In the genomic region with DNA sequence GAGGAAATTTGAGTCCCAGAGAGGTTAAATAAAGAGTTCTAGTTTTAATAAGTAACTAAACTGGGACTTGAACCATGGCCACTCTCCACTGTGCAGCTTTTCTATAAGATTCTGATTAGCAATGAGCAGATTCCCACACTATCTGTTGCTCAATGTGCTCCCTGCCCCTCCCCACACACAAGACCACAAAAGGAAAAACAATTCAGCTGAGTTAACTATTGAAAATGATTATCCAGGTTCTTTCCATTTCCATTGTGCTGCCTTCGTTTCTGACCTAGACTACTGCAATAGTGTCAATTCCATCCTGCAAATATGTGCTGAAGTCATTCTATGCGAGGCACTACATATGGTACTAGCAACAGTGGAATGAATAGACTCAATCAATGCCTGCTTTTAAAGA, we compare ENCODE assay signal across 17 cellular contexts.
DNase-seq lines count a peak whose midpoint lies in the region; ATAC-seq and TF ChIP-seq lines count a peak whose summit lies in the region.
"Had no signal": no experiment of that assay in that cellular context is flagged by ENCODE, and none has a peak within 500 bp of the region (broad histone marks: within the 10 kb centered on the region; RNA-seq: fewer than 3 reads in every experiment).

No MANE protein-coding gene starts in this region.

- peak; percentile 4 for DNase-seq in Calu3
- DNase-seq in amniotic epithelial cell (ENCODE audit: low read depth): peak; percentile 44
- peak; percentile 46 for DNase-seq in iris pigment epithelial cell (ENCODE audit: low read depth)
- no peak for DNase-seq in neural crest cell (ENCODE audit: low read depth, low spot score)
- no peak for DNase-seq in putamen (ENCODE audit: low spot score)
- DNase-seq in LoVo (ENCODE audit: low spot score): no peak
- DNase-seq: ACHN; CD4-positive, alpha-beta T cell; GM23248; KBM-7; NCI-H1105 treated with DMSO at 0.1 percent for 48 hours; NCI-H187 treated with DMSO at 0.1 percent for 48 hours; NCI-H2171; SHP77 treated with DMSO at 0.1 percent for 48 hours had no signal

- no peak for ATAC-seq in HG02798 (IDR thresholded peaks at IDR 0.05; ENCODE audit: poor library complexity, unreplicated experiment)
- ATAC-seq: HCT116 had no signal

- CTCF ChIA-PET in Calu3 (lab: Charles Lee): no interaction called here

- peak overlapping the region; percentile 10 for H3K27ac Mint-ChIP-seq in Calu3 (ENCODE audit: unreplicated experiment)
- peak overlapping the region; percentile 45 for H3K27ac Mint-ChIP-seq in neural crest cell (ENCODE audit: unreplicated experiment)
- H3K27ac Mint-ChIP-seq: B cell; CD4-positive, alpha-beta T cell had no signal

- H3K9me3 Mint-ChIP-seq in Calu3 (ENCODE audit: low read depth, unreplicated experiment) (no peaks in the 10 kb centered on the region), neural crest cell (no peaks in the 10 kb centered on the region)

- H3K36me3 Mint-ChIP-seq in Calu3 (ENCODE audit: insufficient read depth, unreplicated experiment) (no peaks in the 10 kb centered on the region), neural crest cell (ENCODE audit: low read depth) (peaks cover 6% of the 10 kb centered on the region)

- H3K27me3 Mint-ChIP-seq in Calu3 (ENCODE audit: unreplicated experiment) (no peaks in the 10 kb centered on the region), neural crest cell (ENCODE audit: low read depth) (no peaks in the 10 kb centered on the region)
- H3K27me3 Mint-ChIP-seq: B cell; CD4-positive, alpha-beta T cell had no signal

- H3K4me3 Mint-ChIP-seq in Calu3 (ENCODE audit: low read depth, unreplicated experiment): no peak overlapping the region
- no peak overlapping the region for H3K4me3 Mint-ChIP-seq in neural crest cell
- H3K4me3 Mint-ChIP-seq: B cell; CD4-positive, alpha-beta T cell had no signal

- BruUV-seq in Calu3 (replicated peaks; lab: Mats Ljungman, UMichigan): no TSS peak

- intact Hi-C loops in Calu3 (cut with micrococcal nuclease; ENCODE audit: unreplicated experiment): no loop called here

- TF ChIP-seq CTCF in Calu3 (IDR thresholded peaks at IDR 0.05; ENCODE audit: unreplicated experiment) (no peak), neural crest cell (conservative IDR thresholded peaks at IDR 0.05) (no peak)

- H3K4me1 Mint-ChIP-seq in Calu3 (ENCODE audit: low read depth, unreplicated experiment): peaks cover 11% of the 10 kb centered on the region
- peaks cover 45% of the 10 kb centered on the region for H3K4me1 Mint-ChIP-seq in neural crest cell
- H3K4me1 Mint-ChIP-seq: B cell had no signal

Comparison
In these comparisons a context has a peak if more than half of its experiments do, and no peak if none do; other contexts are left out.
1. DNase-seq: peak in Calu3 (single experiment), amniotic epithelial cell (single experiment) and iris pigment epithelial cell (single experiment); none in neural crest cell (single experiment), putamen (single experiment) and LoVo (single experiment).